In genomic region chr6:105815657-105816555, GRCh38 we compare ENCODE assay signal across 27 cellular contexts.
DNase-seq lines count a peak whose midpoint lies in the region; ATAC-seq and TF ChIP-seq lines count a peak whose summit lies in the region.
"Had no signal": no experiment of that assay in that cellular context is flagged by ENCODE, and none has a peak within 500 bp of the region (broad histone marks: within the 10 kb centered on the region; RNA-seq: fewer than 3 reads in every experiment).

No MANE protein-coding gene starts in this region.

- no peak overlapping the region for H3K4me3 ChIP-seq in adrenal gland
- H3K4me3 ChIP-seq: BLaER1, breast epithelium, colonic mucosa, right atrium auricular region, SJCRH30, upper lobe of right lung had no signal

- no peaks in the 10 kb centered on the region for H3K9me3 ChIP-seq in adrenal gland (replicated peaks in 1 of 3)
- H3K9me3 ChIP-seq: BLaER1, breast epithelium, colonic mucosa, right atrium auricular region, SJCRH30, upper lobe of right lung had no signal

- ATAC-seq in natural killer cell treated with Interleukin-12 subunit alpha and Interleukin-12 subunit beta and Interleukin-15 and Interleukin-18, amount 100 ng/mL, for 72 hours: no peak
- ATAC-seq in natural killer cell: no peak
- peak; percentile 51 for ATAC-seq in stimulated activated effector memory CD8-positive, alpha-beta T cell treated with anti-CD3 and anti-CD28 coated beads, Interleukin-12 subunit alpha, Interleukin-12 subunit beta, amount 100 ng/mL, for 72 hours
- ATAC-seq: stimulated activated naive CD8-positive, alpha-beta T cell treated with anti-CD3 and anti-CD28 coated beads, Interleukin-15, Interleukin-2, amounts not matched to agents 100 U/mL and 50 U/mL, for 24 hours; upper lobe of right lung had no signal

- no peaks in the 10 kb centered on the region for H3K36me3 Mint-ChIP-seq in natural killer cell treated with Interleukin-12 subunit alpha and Interleukin-12 subunit beta and Interleukin-15 and Interleukin-18, amount 100 ng/mL, for 72 hours
- H3K36me3 Mint-ChIP-seq in natural killer cell: no peaks in the 10 kb centered on the region
- no peaks in the 10 kb centered on the region for H3K36me3 Mint-ChIP-seq in stimulated activated effector memory CD8-positive, alpha-beta T cell treated with anti-CD3 and anti-CD28 coated beads, Interleukin-12 subunit alpha, Interleukin-12 subunit beta, amount 100 ng/mL, for 72 hours
- H3K36me3 Mint-ChIP-seq in nephron progenitor cell (ENCODE audit: low read depth): no peaks in the 10 kb centered on the region
- H3K36me3 Mint-ChIP-seq: activated naive CD4-positive, alpha-beta T cell treated with anti-CD3 and anti-CD28 coated beads, Interleukin-2, amount 50 U/mL, for 72 hours; T-cell had no signal

- H3K27ac Mint-ChIP-seq in natural killer cell treated with Interleukin-12 subunit alpha and Interleukin-12 subunit beta and Interleukin-15 and Interleukin-18, amount 100 ng/mL, for 72 hours: no peak overlapping the region
- H3K27ac Mint-ChIP-seq in natural killer cell (no peak overlapping the region), nephron progenitor cell (no peak overlapping the region)
- H3K27ac Mint-ChIP-seq in stimulated activated effector memory CD8-positive, alpha-beta T cell treated with anti-CD3 and anti-CD28 coated beads, Interleukin-12 subunit alpha, Interleukin-12 subunit beta, amount 100 ng/mL, for 72 hours: no peak overlapping the region
- H3K27ac Mint-ChIP-seq: T-cell had no signal

- peaks cover 0 to 6% of the 10 kb centered on the region in 2 donors for H3K27me3 Mint-ChIP-seq in natural killer cell treated with Interleukin-12 subunit alpha and Interleukin-12 subunit beta and Interleukin-15 and Interleukin-18, amount 100 ng/mL, for 72 hours
- H3K27me3 Mint-ChIP-seq in natural killer cell (ENCODE audit: low read depth in 2 of 2) (peaks cover 0 to 11% of the 10 kb centered on the region in 2 donors), nephron progenitor cell (ENCODE audit: low read depth, poor library complexity) (no peaks in the 10 kb centered on the region)
- H3K27me3 Mint-ChIP-seq: T-cell had no signal

- H3K4me1 Mint-ChIP-seq in natural killer cell treated with Interleukin-12 subunit alpha and Interleukin-12 subunit beta and Interleukin-15 and Interleukin-18, amount 100 ng/mL, for 72 hours (ENCODE audit: low read depth in 2 of 2): peaks cover 0 to 10% of the 10 kb centered on the region in 2 donors
- H3K4me1 Mint-ChIP-seq in natural killer cell: no peaks in the 10 kb centered on the region
- H3K4me1 Mint-ChIP-seq in stimulated activated effector memory CD8-positive, alpha-beta T cell treated with anti-CD3 and anti-CD28 coated beads, Interleukin-12 subunit alpha, Interleukin-12 subunit beta, amount 100 ng/mL, for 72 hours: peaks cover 31% of the 10 kb centered on the region
- peaks cover 37% of the 10 kb centered on the region for H3K4me1 Mint-ChIP-seq in nephron progenitor cell

- intact Hi-C loops in natural killer cell (cut with micrococcal nuclease): no loop called here
- intact Hi-C loops in adrenal gland (cut with DNase I): no loop called here

- TF ChIP-seq POLR2A in adrenal gland (IDR thresholded peaks at IDR 0.05): no peak

- no peak overlapping the region for H3K27ac ChIP-seq in adrenal gland
- H3K27ac ChIP-seq: BLaER1, breast epithelium, colonic mucosa, right atrium auricular region, SJCRH30, upper lobe of right lung had no signal

- H3K36me3 ChIP-seq in adrenal gland (replicated peaks in 1 of 2): no peaks in the 10 kb centered on the region
- H3K36me3 ChIP-seq: BLaER1, breast epithelium, colonic mucosa, right atrium auricular region, SJCRH30, upper lobe of right lung had no signal

- H3K4me3 Mint-ChIP-seq in natural killer cell treated with Interleukin-12 subunit alpha and Interleukin-12 subunit beta and Interleukin-15 and Interleukin-18, amount 100 ng/mL, for 72 hours: peak overlapping the region; percentile 16
- H3K4me3 Mint-ChIP-seq in natural killer cell (no peak overlapping the region), nephron progenitor cell (no peak overlapping the region)
- H3K4me3 Mint-ChIP-seq in stimulated activated effector memory CD8-positive, alpha-beta T cell treated with anti-CD3 and anti-CD28 coated beads, Interleukin-12 subunit alpha, Interleukin-12 subunit beta, amount 100 ng/mL, for 72 hours: peak overlapping the region; percentile 7
- H3K4me3 Mint-ChIP-seq: T-cell had no signal

- H3K27me3 ChIP-seq in adrenal gland: no peaks in the 10 kb centered on the region
- H3K27me3 ChIP-seq: BLaER1, breast epithelium, colonic mucosa, right atrium auricular region, SJCRH30 had no signal

- no peaks in the 10 kb centered on the region for H3K9me3 Mint-ChIP-seq in natural killer cell treated with Interleukin-12 subunit alpha and Interleukin-12 subunit beta and Interleukin-15 and Interleukin-18, amount 100 ng/mL, for 72 hours
- no peaks in the 10 kb centered on the region for H3K9me3 Mint-ChIP-seq in natural killer cell
- no peaks in the 10 kb centered on the region for H3K9me3 Mint-ChIP-seq in stimulated activated effector memory CD8-positive, alpha-beta T cell treated with anti-CD3 and anti-CD28 coated beads, Interleukin-12 subunit alpha, Interleukin-12 subunit beta, amount 100 ng/mL, for 72 hours
- H3K9me3 Mint-ChIP-seq in nephron progenitor cell: no peaks in the 10 kb centered on the region

- no peak for DNase-seq in natural killer cell treated with Interleukin-12 subunit alpha and Interleukin-12 subunit beta and Interleukin-15 and Interleukin-18, amount 100 ng/mL, for 72 hours (ENCODE audit: low spot score)
- DNase-seq in natural killer cell (no peak), NCI-H446 treated with DMSO at 0.1 percent for 48 hours (lab: John Stamatoyannopoulos, UW) (peak; percentile 30), cerebellar cortex (ENCODE audit: low spot score) (peak; percentile 96), cortex of kidney (lab: John Stamatoyannopoulos, UW) (no peak), adrenal gland (no peak), nephron progenitor cell (no peak)
- DNase-seq in stimulated activated effector memory CD8-positive, alpha-beta T cell treated with anti-CD3 and anti-CD28 coated beads, Interleukin-12 subunit alpha, Interleukin-12 subunit beta, amount 100 ng/mL, for 72 hours (ENCODE audit: low spot score in 2 of 2): no peak
- DNase-seq: activated CD4-positive, alpha-beta T cell treated with anti-CD3 and anti-CD28 coated beads, Interleukin-2, amount 50 U/mL, for 4 hours; activated CD4-positive, CD25-positive, alpha-beta regulatory T cell; activated CD8-positive, alpha-beta memory T cell treated with anti-CD3 and anti-CD28 coated beads, Interleukin-2, amount 50 U/mL, for 48 hours; colonic mucosa; DMS79 treated with DMSO at 0.1 percent for 48 hours; effector memory CD4-positive, alpha-beta T cell; H7; KG1; MM.1S; NCI-H1105 treated with DMSO at 0.1 percent for 48 hours; SJCRH30; small intestine; stimulated activated naive CD8-positive, alpha-beta T cell treated with anti-CD3 and anti-CD28 coated beads, Interleukin-15, Interleukin-2, amounts not matched to agents 100 U/mL and 50 U/mL, for 24 hours; T-cell; upper lobe of right lung had no signal

- no peak for TF ChIP-seq CTCF in natural killer cell (IDR thresholded peaks at IDR 0.05)
- TF ChIP-seq CTCF in adrenal gland (IDR thresholded peaks at IDR 0.05): no peak
- no peak for TF ChIP-seq CTCF in nephron progenitor cell (IDR thresholded peaks at IDR 0.05)

- peaks cover 0 to under 1% of the 10 kb centered on the region in 2 donors for H3K4me1 ChIP-seq in adrenal gland (replicated peaks in 1 of 2)
- H3K4me1 ChIP-seq: breast epithelium, colonic mucosa, SJCRH30, upper lobe of right lung had no signal

- WGBS in adrenal gland, 4 donors: 74 to 82% (median 79%) methylated on average over 6 of the region's 6 CpGs

Comparison
In these comparisons a context has a peak if more than half of its experiments do, and no peak if none do; other contexts are left out.
1. H3K4me3 Mint-ChIP-seq: peak in natural killer cell treated with Interleukin-12 subunit alpha and Interleukin-12 subunit beta and Interleukin-15 and Interleukin-18, amount 100 ng/mL, for 72 hours (single experiment) and stimulated activated effector memory CD8-positive, alpha-beta T cell treated with anti-CD3 and anti-CD28 coated beads, Interleukin-12 subunit alpha, Interleukin-12 subunit beta, amount 100 ng/mL, for 72 hours (single experiment); none in natural killer cell (single experiment) and nephron progenitor cell (single experiment).
2. DNase-seq: peak in NCI-H446 treated with DMSO at 0.1 percent for 48 hours (single experiment) and cerebellar cortex (single experiment); none in natural killer cell treated with Interleukin-12 subunit alpha and Interleukin-12 subunit beta and Interleukin-15 and Interleukin-18, amount 100 ng/mL, for 72 hours (single experiment), natural killer cell (single experiment), stimulated activated effector memory CD8-positive, alpha-beta T cell treated with anti-CD3 and anti-CD28 coated beads, Interleukin-12 subunit alpha, Interleukin-12 subunit beta, amount 100 ng/mL, for 72 hours (0 of 2), cortex of kidney (single experiment), adrenal gland (0 of 7) and nephron progenitor cell (single experiment).